Comparison of ENCODE assay signal across 8 cellular contexts in the genomic region with DNA sequence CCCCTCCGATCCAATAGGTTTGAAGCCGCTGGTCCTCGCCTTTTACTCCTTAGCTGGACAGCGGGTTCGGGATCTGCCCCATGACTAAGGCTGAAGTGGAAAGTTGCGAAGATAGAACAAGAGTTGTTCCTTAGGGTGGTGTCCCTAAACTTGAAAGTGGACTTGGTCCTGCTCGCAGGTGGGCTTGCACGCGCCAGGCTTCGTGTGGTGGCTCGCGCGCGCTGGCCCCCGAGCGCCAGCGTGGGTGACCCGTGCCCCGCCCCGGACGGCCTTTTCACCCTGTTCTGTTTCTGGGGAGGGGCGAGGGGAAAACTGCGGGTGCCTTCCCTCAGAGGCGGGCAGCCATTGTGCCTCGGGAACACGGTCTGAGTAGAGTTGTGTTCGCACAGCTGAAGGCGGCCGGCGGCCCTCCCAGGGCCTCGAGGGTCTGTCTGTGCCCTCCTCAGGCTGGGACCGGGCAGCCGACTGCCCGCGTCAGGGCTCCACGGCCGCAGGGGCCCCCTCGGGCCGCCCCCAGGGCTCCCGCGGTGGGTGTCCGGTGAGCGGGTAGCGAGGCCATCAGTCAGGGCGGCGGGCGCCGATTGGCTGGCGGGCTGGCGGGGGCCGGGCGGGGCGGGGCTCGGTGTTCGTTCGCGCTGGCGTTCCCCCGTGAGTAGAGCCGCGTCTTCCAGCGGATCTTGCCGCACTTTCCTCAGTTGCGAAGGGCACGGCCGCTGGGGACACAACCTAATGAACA. TPM values are rescaled to one million over a fixed set of nuclear protein-coding genes. Genes with fewer than 3 reads are reported as not detected.
DNase-seq lines count a peak whose midpoint lies in the region; ATAC-seq and TF ChIP-seq lines count a peak whose summit lies in the region.

No MANE protein-coding gene starts in this region.

- intact Hi-C loops in activated B cell treated with CpG ODN at 0.5 μM for 24 hours (cut with micrococcal nuclease) (loop anchor here (1.0 kb wide), 1 partner anchor 14 kb away; no protein-coding TSS in a partner anchor), spleen (cut with DNase I; ENCODE audit: low total_unique reads) (no loop called here)

- CTCF ChIA-PET in activated B cell treated with CpG ODN at 0.5 μM for 24 hours (lab: Charles Lee), result interaction anchor here (0.7 kb wide), 1 partner anchor 382 kb away, joined by 3 read pairs; no protein-coding TSS in a partner anchor

- no peaks in the 10 kb centered on the region for H3K27me3 Mint-ChIP-seq in activated B cell treated with CpG ODN at 0.5 μM for 24 hours

- no peak for TF ChIP-seq POLR2A in spleen (IDR thresholded peaks at IDR 0.05)

- peaks cover 30 to 99% (median 93%) of the 10 kb centered on the region in 6 donors for H3K4me1 ChIP-seq in spleen

- H3K36me3 Mint-ChIP-seq in activated B cell treated with CpG ODN at 0.5 μM for 24 hours (ENCODE audit: low read depth), result peaks cover 2% of the 10 kb centered on the region

- TF ChIP-seq CTCF in activated B cell treated with CpG ODN at 0.5 μM for 24 hours (IDR thresholded peaks at IDR 0.05) (no peak), cardiac fibroblast (IDR thresholded peaks at IDR 0.05; ENCODE audit: low read depth, low read length) (no peak), spleen (IDR thresholded peaks at IDR 0.05 in 8 of 11, conservative IDR thresholded peaks at IDR 0.05 in 3 of 11) (peak in 1 of 11 experiments; percentile 12)

- H3K4me3 ChIP-seq in cardiac fibroblast (replicated peaks in 1 of 2; ENCODE audit: low read depth in 2 of 2, low read length in 2 of 2) (peak overlapping the region; percentile 57 to 63), spleen (peak overlapping the region; percentile 43 to 73 (median 56))

- H3K27ac ChIP-seq in spleen, result peak overlapping the region; percentile 86 to 98 (median 94)

- DNase-seq in DMS153 treated with DMSO at 0.1 percent for 48 hours (lab: John Stamatoyannopoulos, UW; ENCODE audit: unreplicated experiment) (peak; percentile 31), DMS153 (lab: John Stamatoyannopoulos, UW) (no peak), NCI-H1930 (lab: John Stamatoyannopoulos, UW) (peak; percentile 68 to 72), activated B cell treated with CpG ODN at 0.5 μM for 24 hours (peak; percentile 78), cardiac fibroblast (ENCODE audit: low read depth in 2 of 2) (peak; percentile 73 to 78), inferior parietal cortex (ENCODE audit: extremely low spot score) (peak; percentile 70), spleen (peak; percentile 96)

- H3K9me3 ChIP-seq in spleen, result no peaks in the 10 kb centered on the region

- POLR2A ChIA-PET in activated B cell treated with CpG ODN at 0.5 μM for 24 hours (lab: Charles Lee), result interaction anchor here (0.5 to 2.9 kb wide), 11 partner anchors 12 to 232 kb away, joined by 3 to 17 read pairs (median 5); partner anchors contain the start of gene RREB1

- ATAC-seq in HG02840 (IDR thresholded peaks at IDR 0.05; ENCODE audit: low FRiP score, unreplicated experiment) (peak; percentile 54), activated B cell treated with CpG ODN at 0.5 μM for 24 hours (ENCODE audit: low read depth) (peak; percentile 82)

- no peaks in the 10 kb centered on the region for H3K36me3 ChIP-seq in spleen

- peak overlapping the region; percentile 89 for H3K27ac Mint-ChIP-seq in activated B cell treated with CpG ODN at 0.5 μM for 24 hours

- H3K9me3 Mint-ChIP-seq in activated B cell treated with CpG ODN at 0.5 μM for 24 hours, result no peaks in the 10 kb centered on the region

- peaks cover 77% of the 10 kb centered on the region for H3K4me1 Mint-ChIP-seq in activated B cell treated with CpG ODN at 0.5 μM for 24 hours

- H3K27me3 ChIP-seq in spleen (replicated peaks in 1 of 7), result no peaks in the 10 kb centered on the region

- 4 to 10% (median 6%) methylated on average over 31 to 66 of the region's 66 CpGs for WGBS in spleen, 5 donors

- peak overlapping the region; percentile 85 for H3K4me3 Mint-ChIP-seq in activated B cell treated with CpG ODN at 0.5 μM for 24 hours

RNA-seq across cellular contexts. Expression of gene RREB1, which starts 33.0 kb away (rescaled TPM):
- total RNA-seq in activated B cell treated with CpG ODN at 0.5 μM for 24 hours (62.2 and 67.7 TPM in 2 replicates), spleen (10 to 100 TPM; 48.5 to 72.0 (median 58.1) TPM)
- 1 to 10 TPM; 3.2 to 7.4 (median 4.7) TPM for polyA plus RNA-seq in spleen
